Comparison of ENCODE assay signal across 20 cellular contexts in the genomic region with DNA sequence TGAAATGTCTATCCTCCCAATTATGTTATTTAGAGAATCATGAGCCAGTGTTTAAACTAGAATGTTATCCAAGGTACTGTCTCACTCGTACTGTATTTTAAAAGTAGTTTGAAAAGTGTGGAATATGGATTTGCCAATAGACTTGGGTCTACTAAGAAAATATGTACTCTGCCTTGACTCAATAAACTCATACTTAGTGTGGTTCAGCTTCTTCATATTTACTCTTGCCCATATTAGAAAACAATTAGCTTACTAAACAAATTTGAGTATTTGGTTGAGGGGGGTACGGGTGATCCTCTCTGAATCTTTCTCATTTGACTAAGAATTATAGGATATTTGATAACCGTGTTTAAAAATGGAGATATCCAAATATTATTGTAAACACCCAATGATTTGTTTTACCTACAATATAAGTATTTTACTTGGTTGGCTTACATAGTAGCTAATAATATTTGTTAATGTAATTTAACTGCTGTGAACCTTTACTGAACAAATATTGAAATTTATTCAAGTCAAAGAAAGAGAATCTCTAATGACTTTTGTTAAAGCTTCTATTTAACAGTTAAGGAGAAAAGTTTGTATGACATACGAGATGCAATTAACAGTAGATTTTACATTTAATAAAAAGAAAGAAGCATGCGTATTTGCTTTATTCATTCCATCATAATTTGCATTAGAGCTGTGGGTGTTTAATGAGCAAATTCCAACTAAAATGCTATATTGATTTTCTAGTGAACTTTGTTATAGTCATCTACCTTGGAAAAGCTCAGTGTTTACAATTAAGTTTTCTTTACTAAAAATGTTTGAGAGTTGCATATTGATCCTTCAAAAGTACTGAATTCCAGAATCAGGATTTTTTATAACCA.
DNase-seq lines count a peak whose midpoint lies in the region; ATAC-seq and TF ChIP-seq lines count a peak whose summit lies in the region.
"Had no signal": no experiment of that assay in that cellular context is flagged by ENCODE, and none has a peak within 500 bp of the region (broad histone marks: within the 10 kb centered on the region; RNA-seq: fewer than 3 reads in every experiment).

No MANE protein-coding gene starts in this region.

- intact Hi-C loops in right lobe of liver (cut with DNase I) (no loop called here), transverse colon (cut with DNase I; ENCODE audit: low total_unique reads) (no loop called here)

- 32% methylated on average over 5 of the region's 5 CpGs for WGBS in right lobe of liver (ENCODE audit: insufficient coverage, low coverage, low lambda C conversion rate, missing lambda C conversion rate)
- WGBS in transverse colon (ENCODE audit: low coverage in 1 of 2), 2 donors, result 83 to 85% methylated on average over 5 of the region's 5 CpGs

- H3K27me3 ChIP-seq in right lobe of liver (no peaks in the 10 kb centered on the region), transverse colon (no peaks in the 10 kb centered on the region)

- TF ChIP-seq CTCF in VCaP (conservative IDR thresholded peaks at IDR 0.05) (no peak), right lobe of liver (IDR thresholded peaks at IDR 0.05) (no peak), transverse colon (IDR thresholded peaks at IDR 0.05) (no peak)

- H3K36me3 ChIP-seq in right lobe of liver (no peaks in the 10 kb centered on the region), transverse colon (no peaks in the 10 kb centered on the region)

- peak overlapping the region; percentile 6; the same call in 1 of the 2 replicates for H3K27ac ChIP-seq in VCaP
- peak overlapping the region in 1 of 3 donors; percentile 5 for H3K27ac ChIP-seq in right lobe of liver
- no peak overlapping the region for H3K27ac ChIP-seq in transverse colon
- H3K27ac ChIP-seq: HL-60 had no signal

- H3K4me1 ChIP-seq in right lobe of liver (peaks cover 0 to 18% (median 0%) of the 10 kb centered on the region in 4 donors), transverse colon (no peaks in the 10 kb centered on the region)

- TF ChIP-seq EP300 in transverse colon (IDR thresholded peaks at IDR 0.05; ENCODE audit: low read depth), result no peak

- no peaks in the 10 kb centered on the region for H3K9me3 ChIP-seq in right lobe of liver
- H3K9me3 ChIP-seq in transverse colon, result no peaks in the 10 kb centered on the region

- peak in 3 of 4 donors; percentile 71 to 74 (median 74) for ATAC-seq in right lobe of liver
- ATAC-seq: GM23338 had no signal

- peak; percentile 20 for DNase-seq in DMS53 (lab: John Stamatoyannopoulos, UW)
- no peak for DNase-seq in DMS53 treated with DMSO at 0.1 percent for 48 hours (lab: John Stamatoyannopoulos, UW; ENCODE audit: unreplicated experiment)
- peak; percentile 13 for DNase-seq in NCI-H146 treated with DMSO at 0.1 percent for 48 hours (lab: John Stamatoyannopoulos, UW; ENCODE audit: unreplicated experiment)
- no peak for DNase-seq in right lobe of liver
- no peak for DNase-seq in NCI-H2227 (lab: John Stamatoyannopoulos, UW; ENCODE audit: unreplicated experiment)
- DNase-seq in transverse colon, result no peak
- no peak for DNase-seq in Ammon's horn (ENCODE audit: low spot score)
- DNase-seq: 8988T; ACHN; C1 segment of cervical spinal cord; Calu3; CD4-positive, alpha-beta T cell; DMS 273 treated with DMSO at 0.1 percent for 48 hours; DMS79 treated with DMSO at 0.1 percent for 48 hours; EL; H7; IMR-90 had no signal

- H3K4me3 ChIP-seq in right lobe of liver (peak overlapping the region in 2 of 3 donors; percentile 3 to 22), transverse colon (no peak overlapping the region)
- H3K4me3 ChIP-seq: GM23338 had no signal

- in situ Hi-C loops in transverse colon (cut with MboI; ENCODE audit: low pct_ligation_motif_present in 1 of 4, low pct_unique_long_range_greater_than_20kb in 1 of 4, low sequenced_read_pairs in 3 of 4), result no loop called here

- TF ChIP-seq POLR2A in right lobe of liver (IDR thresholded peaks at IDR 0.05) (no peak), transverse colon (IDR thresholded peaks at IDR 0.05) (no peak)

Comparison
In these comparisons a context has a peak if more than half of its experiments do, and no peak if none do; other contexts are left out.
1. DNase-seq: peak in DMS53 (single experiment) and NCI-H146 treated with DMSO at 0.1 percent for 48 hours (single experiment); none in DMS53 treated with DMSO at 0.1 percent for 48 hours (single experiment), right lobe of liver (0 of 3), NCI-H2227 (single experiment), transverse colon (single experiment) and Ammon's horn (single experiment).
2. H3K4me3 ChIP-seq: peak in right lobe of liver (2 of 3); none in transverse colon (0 of 4).